8 cellular contexts compared by ENCODE assay signal in the genomic region with DNA sequence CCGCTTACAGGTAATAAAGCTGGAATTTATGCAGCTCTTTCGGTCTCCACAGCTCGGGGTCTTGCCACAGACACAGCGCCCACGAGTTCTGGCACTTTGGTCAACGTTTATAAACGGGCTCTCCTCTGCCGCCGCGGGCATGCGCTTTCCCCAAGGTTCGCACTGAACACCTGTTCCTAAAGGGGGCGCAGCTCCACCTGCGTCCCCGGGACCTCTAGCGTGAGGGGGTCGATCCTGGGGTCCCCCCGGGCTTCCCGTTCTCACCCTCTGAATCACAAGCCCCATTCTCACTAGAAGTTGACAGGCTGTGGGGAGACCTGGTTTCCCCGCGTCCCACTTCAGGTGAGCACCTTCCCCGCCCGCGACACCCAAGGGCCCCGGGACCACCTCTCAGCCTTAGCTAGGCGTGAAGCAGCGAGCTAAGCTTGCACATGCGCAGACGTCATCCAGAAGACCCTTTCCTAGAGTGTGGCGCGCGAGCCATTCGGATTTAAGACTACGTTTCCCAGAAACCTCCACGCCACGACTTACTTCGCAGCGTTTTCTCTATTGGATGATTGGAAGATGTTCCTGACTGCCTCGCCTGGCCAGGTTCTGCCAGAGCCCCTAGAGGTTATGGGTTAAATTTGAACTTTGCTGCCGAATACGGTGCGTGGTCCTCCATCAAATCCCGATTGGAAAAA.
DNase-seq lines count a peak whose midpoint lies in the region; ATAC-seq and TF ChIP-seq lines count a peak whose summit lies in the region.

No MANE protein-coding gene starts in this region.

- peak overlapping the region; percentile 49 for H3K4me3 ChIP-seq in SU-DHL-6 (ENCODE audit: insufficient read depth, low read length, poor library complexity, severe bottlenecking)

- H3K4me2 ChIP-seq in SU-DHL-6 (ENCODE audit: low read depth, low read length, poor library complexity, severe bottlenecking): peak overlapping the region; percentile 66

- no peaks in the 10 kb centered on the region for H3K79me2 ChIP-seq in SU-DHL-6 (ENCODE audit: insufficient read depth, low read length)

- no peaks in the 10 kb centered on the region for H3K27me3 ChIP-seq in SU-DHL-6 (ENCODE audit: low read length)

- H3K9me2 ChIP-seq in SU-DHL-6 (replicated peaks; ENCODE audit: insufficient read depth, low read length): no peaks in the 10 kb centered on the region

- H3K9me3 ChIP-seq in SU-DHL-6 (ENCODE audit: insufficient read depth, low read length): no peaks in the 10 kb centered on the region

- H3K9ac ChIP-seq in SU-DHL-6 (ENCODE audit: low read length): peak overlapping the region; percentile 42

- H3K27ac ChIP-seq in SU-DHL-6 (ENCODE audit: low read depth, low read length): peak overlapping the region; percentile 58

- DNase-seq in activated CD4-positive, CD25-positive, alpha-beta regulatory T cell treated with anti-CD3 and anti-CD28 coated beads, Interleukin-2, amount 50 U/mL, for 72 hours: no peak
- DNase-seq in NCI-H1436 (lab: John Stamatoyannopoulos, UW) (peak; percentile 94), cerebellar cortex (ENCODE audit: low spot score) (peak; percentile 93), iris pigment epithelial cell (ENCODE audit: low read depth) (peak; percentile 82), smooth muscle cell of the brain vasculature (ENCODE audit: low read depth, low spot score) (peak; percentile 47)

- H4K20me1 ChIP-seq in SU-DHL-6 (ENCODE audit: low read depth, low read length): no peaks in the 10 kb centered on the region

- H3K36me3 ChIP-seq in SU-DHL-6 (ENCODE audit: low read length): no peaks in the 10 kb centered on the region

- H2AFZ ChIP-seq in SU-DHL-6 (ENCODE audit: low read depth, low read length, severe bottlenecking): peak overlapping the region; percentile 68

- peaks cover 33% of the 10 kb centered on the region for H3F3A ChIP-seq in SU-DHL-6 (ENCODE audit: insufficient read depth)

- peak; percentile 36 for TF ChIP-seq CTCF in SU-DHL-6 (IDR thresholded peaks at IDR 0.05; ENCODE audit: insufficient read depth, low read length, poor library complexity, severe bottlenecking)

- peak; percentile 5 to 31 for ATAC-seq in activated CD4-positive, CD25-positive, alpha-beta regulatory T cell treated with anti-CD3 and anti-CD28 coated beads, Interleukin-2, amount 50 U/mL, for 24 hours
- ATAC-seq in HG02678 (IDR thresholded peaks at IDR 0.05; ENCODE audit: unreplicated experiment): peak; percentile 70
